In genomic region chr3:94159062-94159726, GRCh38 we compare ENCODE assay signal across 1 cellular context.
TF ChIP-seq lines count a peak whose summit lies in the region.

No MANE protein-coding gene starts in this region.

TF ChIP-seq in HEK293, 187 proteins besides CTCF, POLR2A, EP300 and RAD21 (continued from another document and continues in another):
- TF ChIP-seq, protein P1, sequence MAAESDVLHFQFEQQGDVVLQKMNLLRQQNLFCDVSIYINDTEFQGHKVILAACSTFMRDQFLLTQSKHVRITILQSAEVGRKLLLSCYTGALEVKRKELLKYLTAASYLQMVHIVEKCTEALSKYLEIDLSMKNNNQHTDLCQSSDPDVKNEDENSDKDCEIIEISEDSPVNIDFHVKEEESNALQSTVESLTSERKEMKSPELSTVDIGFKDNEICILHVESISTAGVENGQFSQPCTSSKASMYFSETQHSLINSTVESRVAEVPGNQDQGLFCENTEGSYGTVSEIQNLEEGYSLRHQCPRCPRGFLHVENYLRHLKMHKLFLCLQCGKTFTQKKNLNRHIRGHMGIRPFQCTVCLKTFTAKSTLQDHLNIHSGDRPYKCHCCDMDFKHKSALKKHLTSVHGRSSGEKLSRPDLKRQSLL (tag by site-specific recombination; IDR thresholded peaks at IDR 0.05): no peak
- no peak for TF ChIP-seq ZNF521 (tag by site-specific recombination; IDR thresholded peaks at IDR 0.05)
- TF ChIP-seq, protein P2, sequence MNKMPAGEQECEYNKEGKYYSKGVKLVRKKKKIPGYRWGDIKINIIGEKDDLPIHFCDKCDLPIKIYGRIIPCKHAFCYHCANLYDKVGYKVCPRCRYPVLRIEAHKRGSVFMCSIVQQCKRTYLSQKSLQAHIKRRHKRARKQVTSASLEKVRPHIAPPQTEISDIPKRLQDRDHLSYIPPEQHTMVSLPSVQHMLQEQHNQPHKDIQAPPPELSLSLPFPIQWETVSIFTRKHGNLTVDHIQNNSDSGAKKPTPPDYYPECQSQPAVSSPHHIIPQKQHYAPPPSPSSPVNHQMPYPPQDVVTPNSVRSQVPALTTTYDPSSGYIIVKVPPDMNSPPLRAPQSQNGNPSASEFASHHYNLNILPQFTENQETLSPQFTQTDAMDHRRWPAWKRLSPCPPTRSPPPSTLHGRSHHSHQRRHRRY (tag by site-specific recombination; IDR thresholded peaks at IDR 0.05): no peak
- TF ChIP-seq ZNF133 (tag by site-specific recombination; IDR thresholded peaks at IDR 0.05): no peak
- no peak for TF ChIP-seq ZNF280C (tag by site-specific recombination; IDR thresholded peaks at IDR 0.05)
- TF ChIP-seq ZNF112 (tag by site-specific recombination; IDR thresholded peaks at IDR 0.05): no peak
- TF ChIP-seq, protein P3, sequence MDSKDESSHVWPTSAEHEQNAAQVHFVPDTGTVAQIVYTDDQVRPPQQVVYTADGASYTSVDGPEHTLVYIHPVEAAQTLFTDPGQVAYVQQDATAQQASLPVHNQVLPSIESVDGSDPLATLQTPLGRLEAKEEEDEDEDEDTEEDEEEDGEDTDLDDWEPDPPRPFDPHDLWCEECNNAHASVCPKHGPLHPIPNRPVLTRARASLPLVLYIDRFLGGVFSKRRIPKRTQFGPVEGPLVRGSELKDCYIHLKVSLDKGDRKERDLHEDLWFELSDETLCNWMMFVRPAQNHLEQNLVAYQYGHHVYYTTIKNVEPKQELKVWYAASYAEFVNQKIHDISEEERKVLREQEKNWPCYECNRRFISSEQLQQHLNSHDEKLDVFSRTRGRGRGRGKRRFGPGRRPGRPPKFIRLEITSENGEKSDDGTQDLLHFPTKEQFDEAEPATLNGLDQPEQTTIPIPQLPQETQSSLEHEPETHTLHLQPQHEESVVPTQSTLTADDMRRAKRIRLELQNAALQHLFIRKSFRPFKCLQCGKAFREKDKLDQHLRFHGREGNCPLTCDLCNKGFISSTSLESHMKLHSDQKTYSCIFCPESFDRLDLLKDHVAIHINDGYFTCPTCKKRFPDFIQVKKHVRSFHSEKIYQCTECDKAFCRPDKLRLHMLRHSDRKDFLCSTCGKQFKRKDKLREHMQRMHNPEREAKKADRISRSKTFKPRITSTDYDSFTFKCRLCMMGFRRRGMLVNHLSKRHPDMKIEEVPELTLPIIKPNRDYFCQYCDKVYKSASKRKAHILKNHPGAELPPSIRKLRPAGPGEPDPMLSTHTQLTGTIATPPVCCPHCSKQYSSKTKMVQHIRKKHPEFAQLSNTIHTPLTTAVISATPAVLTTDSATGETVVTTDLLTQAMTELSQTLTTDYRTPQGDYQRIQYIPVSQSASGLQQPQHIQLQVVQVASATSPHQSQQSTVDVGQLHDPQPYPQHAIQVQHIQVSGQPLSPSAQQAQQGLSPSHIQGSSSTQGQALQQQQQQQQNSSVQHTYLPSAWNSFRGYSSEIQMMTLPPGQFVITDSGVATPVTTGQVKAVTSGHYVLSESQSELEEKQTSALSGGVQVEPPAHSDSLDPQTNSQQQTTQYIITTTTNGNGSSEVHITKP (tag by site-specific recombination; IDR thresholded peaks at IDR 0.05): peak; percentile 91
- TF ChIP-seq, protein P4, sequence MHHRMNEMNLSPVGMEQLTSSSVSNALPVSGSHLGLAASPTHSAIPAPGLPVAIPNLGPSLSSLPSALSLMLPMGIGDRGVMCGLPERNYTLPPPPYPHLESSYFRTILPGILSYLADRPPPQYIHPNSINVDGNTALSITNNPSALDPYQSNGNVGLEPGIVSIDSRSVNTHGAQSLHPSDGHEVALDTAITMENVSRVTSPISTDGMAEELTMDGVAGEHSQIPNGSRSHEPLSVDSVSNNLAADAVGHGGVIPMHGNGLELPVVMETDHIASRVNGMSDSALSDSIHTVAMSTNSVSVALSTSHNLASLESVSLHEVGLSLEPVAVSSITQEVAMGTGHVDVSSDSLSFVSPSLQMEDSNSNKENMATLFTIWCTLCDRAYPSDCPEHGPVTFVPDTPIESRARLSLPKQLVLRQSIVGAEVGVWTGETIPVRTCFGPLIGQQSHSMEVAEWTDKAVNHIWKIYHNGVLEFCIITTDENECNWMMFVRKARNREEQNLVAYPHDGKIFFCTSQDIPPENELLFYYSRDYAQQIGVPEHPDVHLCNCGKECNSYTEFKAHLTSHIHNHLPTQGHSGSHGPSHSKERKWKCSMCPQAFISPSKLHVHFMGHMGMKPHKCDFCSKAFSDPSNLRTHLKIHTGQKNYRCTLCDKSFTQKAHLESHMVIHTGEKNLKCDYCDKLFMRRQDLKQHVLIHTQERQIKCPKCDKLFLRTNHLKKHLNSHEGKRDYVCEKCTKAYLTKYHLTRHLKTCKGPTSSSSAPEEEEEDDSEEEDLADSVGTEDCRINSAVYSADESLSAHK (tag by site-specific recombination; IDR thresholded peaks at IDR 0.05): peak; percentile 32; the same call in 1 of the 2 replicates
- TF ChIP-seq KLF7 (tag by site-specific recombination; IDR thresholded peaks at IDR 0.05; ENCODE audit: borderline replicate concordance): no peak
- TF ChIP-seq, protein P5, sequence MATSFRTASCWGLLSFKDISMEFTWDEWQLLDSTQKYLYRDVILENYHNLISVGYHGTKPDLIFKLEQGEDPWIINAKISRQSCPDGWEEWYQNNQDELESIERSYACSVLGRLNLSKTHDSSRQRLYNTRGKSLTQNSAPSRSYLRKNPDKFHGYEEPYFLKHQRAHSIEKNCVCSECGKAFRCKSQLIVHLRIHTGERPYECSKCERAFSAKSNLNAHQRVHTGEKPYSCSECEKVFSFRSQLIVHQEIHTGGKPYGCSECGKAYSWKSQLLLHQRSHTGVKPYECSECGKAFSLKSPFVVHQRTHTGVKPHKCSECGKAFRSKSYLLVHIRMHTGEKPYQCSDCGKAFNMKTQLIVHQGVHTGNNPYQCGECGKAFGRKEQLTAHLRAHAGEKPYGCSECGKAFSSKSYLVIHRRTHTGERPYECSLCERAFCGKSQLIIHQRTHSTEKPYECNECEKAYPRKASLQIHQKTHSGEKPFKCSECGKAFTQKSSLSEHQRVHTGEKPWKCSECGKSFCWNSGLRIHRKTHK (tag by site-specific recombination; IDR thresholded peaks at IDR 0.05): no peak
- TF ChIP-seq ZNF211 (tag by site-specific recombination; IDR thresholded peaks at IDR 0.05; ENCODE audit: low read depth): no peak
- TF ChIP-seq ZNF433 (tag by site-specific recombination; IDR thresholded peaks at IDR 0.05; ENCODE audit: low read depth): no peak
- no peak for TF ChIP-seq MZF1 (tag by site-specific recombination; IDR thresholded peaks at IDR 0.05; ENCODE audit: borderline replicate concordance)
- TF ChIP-seq ZNF768 (tag by site-specific recombination; IDR thresholded peaks at IDR 0.05): no peak
- TF ChIP-seq EGR2 (tag by site-specific recombination; IDR thresholded peaks at IDR 0.05; ENCODE audit: low read depth): no peak
- TF ChIP-seq SCRT2 (tag by site-specific recombination; IDR thresholded peaks at IDR 0.05): peak; percentile 67
- TF ChIP-seq ZNF561 (tag by site-specific recombination; IDR thresholded peaks at IDR 0.05; ENCODE audit: borderline replicate concordance): no peak
- TF ChIP-seq INSM2 (tag by site-specific recombination; IDR thresholded peaks at IDR 0.05): peak; percentile 24; the same call in 1 of the 2 replicates
- TF ChIP-seq ZNF692 (tag by site-specific recombination; IDR thresholded peaks at IDR 0.05): no peak
- TF ChIP-seq BCL11B (tag by site-specific recombination; IDR thresholded peaks at IDR 0.05; ENCODE audit: low read depth): no peak
- TF ChIP-seq ZNF214 (tag by site-specific recombination; IDR thresholded peaks at IDR 0.05; ENCODE audit: borderline replicate concordance): no peak
- TF ChIP-seq ZNF610 (tag by site-specific recombination; IDR thresholded peaks at IDR 0.05; ENCODE audit: borderline replicate concordance): no peak
- no peak for TF ChIP-seq ZNF530 (tag by site-specific recombination; IDR thresholded peaks at IDR 0.05; ENCODE audit: low read depth)
- TF ChIP-seq ZNF335 (tag by site-specific recombination; conservative IDR thresholded peaks at IDR 0.05): peak; percentile 92
- TF ChIP-seq YY2 (tag by site-specific recombination; IDR thresholded peaks at IDR 0.05): no peak
- TF ChIP-seq ZNF776 (tag by site-specific recombination; IDR thresholded peaks at IDR 0.05; ENCODE audit: borderline replicate concordance): no peak
- TF ChIP-seq GLIS1 (tag by site-specific recombination; IDR thresholded peaks at IDR 0.05): peak; percentile 74
- no peak for TF ChIP-seq ZNF138 (tag by site-specific recombination; IDR thresholded peaks at IDR 0.05; ENCODE audit: borderline replicate concordance)
- TF ChIP-seq, protein P6, sequence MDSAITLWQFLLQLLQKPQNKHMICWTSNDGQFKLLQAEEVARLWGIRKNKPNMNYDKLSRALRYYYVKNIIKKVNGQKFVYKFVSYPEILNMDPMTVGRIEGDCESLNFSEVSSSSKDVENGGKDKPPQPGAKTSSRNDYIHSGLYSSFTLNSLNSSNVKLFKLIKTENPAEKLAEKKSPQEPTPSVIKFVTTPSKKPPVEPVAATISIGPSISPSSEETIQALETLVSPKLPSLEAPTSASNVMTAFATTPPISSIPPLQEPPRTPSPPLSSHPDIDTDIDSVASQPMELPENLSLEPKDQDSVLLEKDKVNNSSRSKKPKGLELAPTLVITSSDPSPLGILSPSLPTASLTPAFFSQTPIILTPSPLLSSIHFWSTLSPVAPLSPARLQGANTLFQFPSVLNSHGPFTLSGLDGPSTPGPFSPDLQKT (IDR thresholded peaks at IDR 0.05; ENCODE audit: borderline replicate concordance, low read depth, low read length): no peak
- no peak for TF ChIP-seq ZNF157 (tag by site-specific recombination; IDR thresholded peaks at IDR 0.05)
- TF ChIP-seq ZNF248 (tag by site-specific recombination; IDR thresholded peaks at IDR 0.05): no peak
- no peak for TF ChIP-seq SP2 (tag by site-specific recombination; IDR thresholded peaks at IDR 0.05)
- TF ChIP-seq HOXA7 (CRISPR knock-in tag; IDR thresholded peaks at IDR 0.05; ENCODE audit: borderline replicate concordance): no peak
- TF ChIP-seq BCL11A (tag by site-specific recombination; IDR thresholded peaks at IDR 0.05; ENCODE audit: low read depth): 0 out of 2 replicates have a peak, but pooled peaks have one; percentile 24
- TF ChIP-seq ZXDB (tag by site-specific recombination; IDR thresholded peaks at IDR 0.05): no peak
- no peak for TF ChIP-seq ZNF701 (tag by site-specific recombination; IDR thresholded peaks at IDR 0.05)
- no peak for TF ChIP-seq ZNF23 (tag by site-specific recombination; IDR thresholded peaks at IDR 0.05; ENCODE audit: borderline replicate concordance)
- TF ChIP-seq REST (tag by site-specific recombination; IDR thresholded peaks at IDR 0.05): no peak
- no peak for TF ChIP-seq ZNF777 (tag by site-specific recombination; IDR thresholded peaks at IDR 0.05; ENCODE audit: borderline replicate concordance)
- no peak for TF ChIP-seq ZNF670 (tag by site-specific recombination; IDR thresholded peaks at IDR 0.05; ENCODE audit: low read depth)
- peak; percentile 64 for TF ChIP-seq OSR2 (tag by site-specific recombination; IDR thresholded peaks at IDR 0.05)
